ENCODE assay signal across 1 cellular context in genomic region chr6:30645989-30646388, GRCh38.
TF ChIP-seq lines count a peak whose summit lies in the region.

No MANE protein-coding gene starts in this region.

TF ChIP-seq in H1, 55 proteins besides CTCF, POLR2A, EP300 and RAD21:
- TF ChIP-seq KDM1A (IDR thresholded peaks at IDR 0.05; ENCODE audit: borderline replicate concordance, low read length): no peak
- TF ChIP-seq SIN3A (conservative IDR thresholded peaks at IDR 0.05 in 1 of 2, IDR thresholded peaks at IDR 0.05 in 1 of 2; ENCODE audit: low read depth in 1 of 2, low read length in 2 of 2): no peak
- TF ChIP-seq BRCA1 (IDR thresholded peaks at IDR 0.05; ENCODE audit: low read depth, low read length): no peak
- TF ChIP-seq TAF7 (optimal IDR thresholded peaks at IDR 0.05; ENCODE audit: borderline replicate concordance, low read depth, low read length): no peak
- no peak for TF ChIP-seq CBX8 (IDR thresholded peaks at IDR 0.05; ENCODE audit: borderline replicate concordance, low read depth, low read length)
- TF ChIP-seq RXRA (IDR thresholded peaks at IDR 0.05; ENCODE audit: insufficient read depth, low read depth, low read length): no peak
- TF ChIP-seq TBP (IDR thresholded peaks at IDR 0.05; ENCODE audit: low read depth, low read length): no peak
- no peak for TF ChIP-seq NANOG (IDR thresholded peaks at IDR 0.05; ENCODE audit: insufficient read depth, low read depth, low read length, poor library complexity, severe bottlenecking)
- no peak for TF ChIP-seq GABPA (IDR thresholded peaks at IDR 0.05; ENCODE audit: borderline replicate concordance, insufficient read depth, low read length)
- TF ChIP-seq USF2 (IDR thresholded peaks at IDR 0.05; ENCODE audit: low read length): no peak
